ENCODE assay signal across 6 cellular contexts in genomic region chr13:94585543-94586101, GRCh38.
"Had no signal": no experiment of that assay in that cellular context is flagged by ENCODE, and none has a peak within 500 bp of the region (broad histone marks: within the 10 kb centered on the region; RNA-seq: fewer than 3 reads in every experiment).

No MANE protein-coding gene starts in this region.

- H3K4me3 ChIP-seq: GM23338 had no signal

- H2AFZ ChIP-seq: GM23338 had no signal

- FAIRE-seq: H1 had no signal

- H3K4me2 ChIP-seq: GM23338 had no signal

- H3K4me3 Mint-ChIP-seq: GM23338, H9 had no signal

- H3K9me3 Mint-ChIP-seq: GM23338 had no signal

- ATAC-seq: GM23338 had no signal

- H3K4me1 Mint-ChIP-seq: GM23338, H9 had no signal

- DNase-seq: H9, HCEC 1CT, IMR-90, KBM-7 had no signal

- H3K27ac Mint-ChIP-seq: GM23338, H9 had no signal
